In the genomic region with DNA sequence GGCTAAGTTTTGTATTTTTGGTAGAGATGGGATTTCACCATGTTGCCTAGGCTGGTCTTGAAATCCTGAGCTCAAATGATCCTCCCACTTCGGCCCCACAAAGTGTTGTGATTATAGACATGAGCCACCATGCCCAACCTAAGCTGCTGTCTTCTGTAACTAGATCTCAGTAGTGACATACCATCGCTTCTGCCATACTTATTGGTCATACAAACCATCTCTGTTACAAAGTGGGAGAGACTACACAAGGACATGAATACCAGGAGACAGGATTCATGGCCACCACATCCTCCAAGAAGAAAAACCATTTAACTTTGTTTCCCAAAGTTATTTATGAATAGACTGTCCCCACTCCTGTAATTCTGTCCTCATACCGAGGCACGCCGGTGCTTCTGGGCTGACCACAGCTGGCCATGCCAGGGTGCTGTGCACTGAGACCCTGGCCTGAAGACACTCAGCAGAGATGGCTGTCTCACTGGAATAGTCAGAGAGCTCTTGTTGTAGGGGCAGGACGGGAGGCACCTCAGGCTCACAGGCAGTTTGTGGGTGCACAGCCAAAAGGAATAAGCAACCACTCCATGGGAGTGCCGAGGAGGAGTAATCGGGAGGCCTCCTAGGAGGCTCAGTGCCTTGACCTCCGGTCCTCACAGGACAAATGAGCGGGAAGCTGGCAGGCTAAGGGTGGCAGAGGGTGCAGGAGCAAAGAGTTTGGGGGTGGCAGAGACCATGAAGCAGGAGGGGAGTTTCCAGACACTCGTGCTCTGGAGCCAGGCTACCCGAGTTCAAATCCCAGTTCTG, we compare ENCODE assay signal across 35 cellular contexts.
DNase-seq lines count a peak whose midpoint lies in the region; ATAC-seq, FAIRE-seq and TF ChIP-seq lines count a peak whose summit lies in the region.
"Had no signal": no experiment of that assay in that cellular context is flagged by ENCODE, and none has a peak within 500 bp of the region (broad histone marks: within the 10 kb centered on the region; RNA-seq: fewer than 3 reads in every experiment).

No MANE protein-coding gene starts in this region.

- TF ChIP-seq CTCF in astrocyte (IDR thresholded peaks at IDR 0.05; ENCODE audit: insufficient read depth, low read depth, low read length), result no peak
- TF ChIP-seq CTCF in nephron (IDR thresholded peaks at IDR 0.05; ENCODE audit: unreplicated experiment in 3 of 3), result no peak
- no peak for TF ChIP-seq CTCF in uterus (IDR thresholded peaks at IDR 0.05)

- no peak overlapping the region for H3K27ac ChIP-seq in astrocyte (ENCODE audit: low read depth, low read length)
- H3K27ac ChIP-seq in uterus, result peak overlapping the region in 1 of 2 donors; percentile 62
- H3K27ac ChIP-seq: C4-2B had no signal

- no peaks in the 10 kb centered on the region for H3K9me3 Mint-ChIP-seq in activated naive CD8-positive, alpha-beta T cell treated with anti-CD3 and anti-CD28 coated beads, Interleukin-2, amount 10 ng/mL, durations not matched to agents 7 days and 5 days
- no peaks in the 10 kb centered on the region for H3K9me3 Mint-ChIP-seq in activated naive CD8-positive, alpha-beta T cell treated with anti-CD3 and anti-CD28 coated beads, Interleukin-2, amount 50 U/mL, for 24 hours
- H3K9me3 Mint-ChIP-seq in astrocyte (ENCODE audit: unreplicated experiment) (no peaks in the 10 kb centered on the region), nephron (no peaks in the 10 kb centered on the region)
- H3K9me3 Mint-ChIP-seq: activated CD8-positive, alpha-beta T cell treated with anti-CD3 and anti-CD28 coated beads for 36 hours; activated naive CD4-positive, alpha-beta T cell treated with anti-CD3 and anti-CD28 coated beads, Interleukin-2, amount 50 U/mL, for 24 hours; activated T-helper 17 cell treated with anti-CD3 and anti-CD28 coated beads, Interleukin-2, amount 50 U/mL, for 72 hours; immature natural killer cell; stimulated activated effector memory CD8-positive, alpha-beta T cell treated with anti-CD3 and anti-CD28 coated beads, Interleukin-12 subunit alpha, Interleukin-12 subunit beta, amount 100 ng/mL, for 72 hours had no signal

- H3K79me2 ChIP-seq in astrocyte (ENCODE audit: insufficient read depth, low read length), result no peaks in the 10 kb centered on the region

- H3K27ac Mint-ChIP-seq in activated naive CD8-positive, alpha-beta T cell treated with anti-CD3 and anti-CD28 coated beads, Interleukin-2, amount 10 ng/mL, durations not matched to agents 7 days and 5 days, result no peak overlapping the region
- no peak overlapping the region for H3K27ac Mint-ChIP-seq in activated naive CD8-positive, alpha-beta T cell treated with anti-CD3 and anti-CD28 coated beads, Interleukin-2, amount 50 U/mL, for 24 hours
- no peak overlapping the region for H3K27ac Mint-ChIP-seq in astrocyte (ENCODE audit: unreplicated experiment)
- peak overlapping the region; percentile 76 to 98 (median 96) for H3K27ac Mint-ChIP-seq in nephron
- H3K27ac Mint-ChIP-seq: activated CD4-positive, alpha-beta T cell treated with anti-CD3 and anti-CD28 coated beads for 36 hours; activated CD8-positive, alpha-beta T cell treated with anti-CD3 and anti-CD28 coated beads for 36 hours; activated naive CD4-positive, alpha-beta T cell treated with anti-CD3 and anti-CD28 coated beads, Interleukin-2, amount 50 U/mL, for 24 hours; activated T-helper 17 cell treated with anti-CD3 and anti-CD28 coated beads, Interleukin-2, amount 50 U/mL, for 72 hours; immature natural killer cell; stimulated activated effector memory CD8-positive, alpha-beta T cell treated with anti-CD3 and anti-CD28 coated beads, Interleukin-12 subunit alpha, Interleukin-12 subunit beta, amount 100 ng/mL, for 72 hours; T-helper 17 cell had no signal

- peak; percentile 9 for DNase-seq in activated naive CD8-positive, alpha-beta T cell treated with anti-CD3 and anti-CD28 coated beads, Interleukin-2, amount 10 ng/mL, durations not matched to agents 7 days and 5 days
- DNase-seq in activated naive CD8-positive, alpha-beta T cell treated with anti-CD3 and anti-CD28 coated beads, Interleukin-2, amount 50 U/mL, for 24 hours, result no peak
- DNase-seq in astrocyte (ENCODE audit: low read depth) (peak; percentile 33), urothelium cell line (ENCODE audit: low spot score) (no peak), NCI-H1694 treated with DMSO at 0.1 percent for 48 hours (lab: John Stamatoyannopoulos, UW) (no peak), NCI-H446 treated with DMSO at 0.1 percent for 48 hours (lab: John Stamatoyannopoulos, UW) (no peak), uterus (no peak)
- DNase-seq: 8988T; activated CD4-positive, alpha-beta T cell treated with anti-CD3 and anti-CD28 coated beads for 36 hours; activated CD8-positive, alpha-beta T cell treated with anti-CD3 and anti-CD28 coated beads for 36 hours; anterior cingulate cortex; COR-L47; cortex of kidney; DMS79; effector memory CD4-positive, alpha-beta T cell; GDM1; hypothalamus; immature natural killer cell; KBM-7; mesendoderm; NCI-H1092 treated with DMSO at 0.1 percent for 48 hours; NCI-H187 treated with DMSO at 0.1 percent for 48 hours; NCI-H2171 treated with DMSO at 0.1 percent for 48 hours; NCI-H526; NK-92 treated with Interleukin-12 subunit alpha and Interleukin-12 subunit beta, amount 100 ng/mL, for 24 hours; nucleus accumbens; PC-3; T-helper 17 cell; trophoblast cell had no signal

- H3K9me3 ChIP-seq in astrocyte (ENCODE audit: insufficient read depth, low read depth, low read length), result no peaks in the 10 kb centered on the region
- H3K9me3 ChIP-seq in uterus, result no peaks in the 10 kb centered on the region

- H4K20me1 ChIP-seq in astrocyte (ENCODE audit: insufficient read depth, low read length), result no peaks in the 10 kb centered on the region

- H3K36me3 Mint-ChIP-seq in activated naive CD8-positive, alpha-beta T cell treated with anti-CD3 and anti-CD28 coated beads, Interleukin-2, amount 10 ng/mL, durations not matched to agents 7 days and 5 days, result no peaks in the 10 kb centered on the region
- H3K36me3 Mint-ChIP-seq in activated naive CD8-positive, alpha-beta T cell treated with anti-CD3 and anti-CD28 coated beads, Interleukin-2, amount 50 U/mL, for 24 hours (ENCODE audit: low read depth), result no peaks in the 10 kb centered on the region
- no peaks in the 10 kb centered on the region for H3K36me3 Mint-ChIP-seq in astrocyte (ENCODE audit: low read depth, unreplicated experiment)
- peaks cover 19% of the 10 kb centered on the region for H3K36me3 Mint-ChIP-seq in nephron (ENCODE audit: low read depth)
- H3K36me3 Mint-ChIP-seq: activated naive CD4-positive, alpha-beta T cell treated with anti-CD3 and anti-CD28 coated beads, Interleukin-2, amount 50 U/mL, for 24 hours; immature natural killer cell; stimulated activated effector memory CD8-positive, alpha-beta T cell treated with anti-CD3 and anti-CD28 coated beads, Interleukin-12 subunit alpha, Interleukin-12 subunit beta, amount 100 ng/mL, for 72 hours had no signal

- peak; percentile 17 for FAIRE-seq in astrocyte (lab: Jason Lieb, UNC)
- peak; percentile 42 for FAIRE-seq in urothelium cell line (lab: Jason Lieb, UNC)

- H3K4me3 Mint-ChIP-seq in activated naive CD8-positive, alpha-beta T cell treated with anti-CD3 and anti-CD28 coated beads, Interleukin-2, amount 10 ng/mL, durations not matched to agents 7 days and 5 days, result no peak overlapping the region
- no peak overlapping the region for H3K4me3 Mint-ChIP-seq in activated naive CD8-positive, alpha-beta T cell treated with anti-CD3 and anti-CD28 coated beads, Interleukin-2, amount 50 U/mL, for 24 hours
- H3K4me3 Mint-ChIP-seq in astrocyte (ENCODE audit: unreplicated experiment) (no peak overlapping the region), nephron (no peak overlapping the region)
- H3K4me3 Mint-ChIP-seq: activated CD4-positive, alpha-beta T cell treated with anti-CD3 and anti-CD28 coated beads for 36 hours; activated CD8-positive, alpha-beta T cell treated with anti-CD3 and anti-CD28 coated beads for 36 hours; activated naive CD4-positive, alpha-beta T cell treated with anti-CD3 and anti-CD28 coated beads, Interleukin-2, amount 50 U/mL, for 24 hours; activated T-helper 17 cell treated with anti-CD3 and anti-CD28 coated beads, Interleukin-2, amount 50 U/mL, for 72 hours; immature natural killer cell; stimulated activated effector memory CD8-positive, alpha-beta T cell treated with anti-CD3 and anti-CD28 coated beads, Interleukin-12 subunit alpha, Interleukin-12 subunit beta, amount 100 ng/mL, for 72 hours; T-helper 17 cell had no signal

- H3K4me1 ChIP-seq in astrocyte (ENCODE audit: insufficient read depth, low read length), result peaks cover 48% of the 10 kb centered on the region
- H3K4me1 ChIP-seq in uterus, result no peaks in the 10 kb centered on the region

- no peaks in the 10 kb centered on the region for H3K27me3 Mint-ChIP-seq in activated naive CD8-positive, alpha-beta T cell treated with anti-CD3 and anti-CD28 coated beads, Interleukin-2, amount 10 ng/mL, durations not matched to agents 7 days and 5 days
- no peaks in the 10 kb centered on the region for H3K27me3 Mint-ChIP-seq in activated naive CD8-positive, alpha-beta T cell treated with anti-CD3 and anti-CD28 coated beads, Interleukin-2, amount 50 U/mL, for 24 hours
- H3K27me3 Mint-ChIP-seq in astrocyte (ENCODE audit: low read depth, unreplicated experiment) (peaks cover 4% of the 10 kb centered on the region), nephron (ENCODE audit: low read depth) (no peaks in the 10 kb centered on the region)
- H3K27me3 Mint-ChIP-seq: activated CD4-positive, alpha-beta T cell treated with anti-CD3 and anti-CD28 coated beads for 36 hours; activated CD8-positive, alpha-beta T cell treated with anti-CD3 and anti-CD28 coated beads for 36 hours; activated naive CD4-positive, alpha-beta T cell treated with anti-CD3 and anti-CD28 coated beads, Interleukin-2, amount 50 U/mL, for 24 hours; activated T-helper 17 cell treated with anti-CD3 and anti-CD28 coated beads, Interleukin-2, amount 50 U/mL, for 72 hours had no signal

- POLR2A ChIA-PET in activated naive CD8-positive, alpha-beta T cell treated with anti-CD3 and anti-CD28 coated beads, Interleukin-2, amount 10 ng/mL, durations not matched to agents 7 days and 5 days (lab: Charles Lee), result no interaction called here

- H3K36me3 ChIP-seq in astrocyte (ENCODE audit: insufficient read depth, low read length), result no peaks in the 10 kb centered on the region
- H3K36me3 ChIP-seq in uterus, result no peaks in the 10 kb centered on the region

- H3K27me3 ChIP-seq in astrocyte (ENCODE audit: insufficient read depth, low read length), result no peaks in the 10 kb centered on the region
- no peaks in the 10 kb centered on the region for H3K27me3 ChIP-seq in uterus

- no peak for ATAC-seq in activated naive CD8-positive, alpha-beta T cell treated with anti-CD3 and anti-CD28 coated beads, Interleukin-2, amount 10 ng/mL, durations not matched to agents 7 days and 5 days (ENCODE audit: low read depth)
- ATAC-seq in activated naive CD8-positive, alpha-beta T cell treated with anti-CD3 and anti-CD28 coated beads, Interleukin-2, amount 50 U/mL, for 24 hours, result no peak
- ATAC-seq: activated CD4-positive, alpha-beta T cell treated with anti-CD3 and anti-CD28 coated beads for 36 hours; activated CD8-positive, alpha-beta T cell treated with anti-CD3 and anti-CD28 coated beads for 36 hours; activated T-helper 17 cell treated with anti-CD3 and anti-CD28 coated beads, Interleukin-2, amount 50 U/mL, for 72 hours; PC-3; Right ventricle myocardium inferior; stimulated activated effector memory CD8-positive, alpha-beta T cell treated with anti-CD3 and anti-CD28 coated beads, Interleukin-12 subunit alpha, Interleukin-12 subunit beta, amount 100 ng/mL, for 72 hours; T-helper 17 cell had no signal

- H3K4me1 Mint-ChIP-seq in activated naive CD8-positive, alpha-beta T cell treated with anti-CD3 and anti-CD28 coated beads, Interleukin-2, amount 10 ng/mL, durations not matched to agents 7 days and 5 days, result no peaks in the 10 kb centered on the region
- no peaks in the 10 kb centered on the region for H3K4me1 Mint-ChIP-seq in activated naive CD8-positive, alpha-beta T cell treated with anti-CD3 and anti-CD28 coated beads, Interleukin-2, amount 50 U/mL, for 24 hours
- H3K4me1 Mint-ChIP-seq in astrocyte (ENCODE audit: low read depth, unreplicated experiment), result peaks cover 32% of the 10 kb centered on the region
- H3K4me1 Mint-ChIP-seq in nephron, result peaks cover 51% of the 10 kb centered on the region
- H3K4me1 Mint-ChIP-seq: activated CD4-positive, alpha-beta T cell treated with anti-CD3 and anti-CD28 coated beads for 36 hours; activated naive CD4-positive, alpha-beta T cell treated with anti-CD3 and anti-CD28 coated beads, Interleukin-2, amount 50 U/mL, for 24 hours; activated T-helper 17 cell treated with anti-CD3 and anti-CD28 coated beads, Interleukin-2, amount 50 U/mL, for 72 hours; immature natural killer cell; stimulated activated effector memory CD8-positive, alpha-beta T cell treated with anti-CD3 and anti-CD28 coated beads, Interleukin-12 subunit alpha, Interleukin-12 subunit beta, amount 100 ng/mL, for 72 hours had no signal

- no peak for TF ChIP-seq POLR2A in uterus (IDR thresholded peaks at IDR 0.05)

- H3K4me3 ChIP-seq in astrocyte (ENCODE audit: insufficient read depth, low read depth, low read length) (no peak overlapping the region), uterus (no peak overlapping the region)

- H3K4me2 ChIP-seq in astrocyte (ENCODE audit: low read length), result no peak overlapping the region

- no peak overlapping the region for H2AFZ ChIP-seq in astrocyte (ENCODE audit: low read depth, low read length)

- H3K9ac ChIP-seq in astrocyte (ENCODE audit: low read length), result no peak overlapping the region

- intact Hi-C loops in uterus (cut with DNase I; ENCODE audit: low total_unique reads), result no loop called here

Comparison
In these comparisons a context has a peak if more than half of its experiments do, and no peak if none do; other contexts are left out.
1. DNase-seq: peak in activated naive CD8-positive, alpha-beta T cell treated with anti-CD3 and anti-CD28 coated beads, Interleukin-2, amount 10 ng/mL, durations not matched to agents 7 days and 5 days (single experiment) and astrocyte (single experiment); none in activated naive CD8-positive, alpha-beta T cell treated with anti-CD3 and anti-CD28 coated beads, Interleukin-2, amount 50 U/mL, for 24 hours (single experiment), urothelium cell line (single experiment), NCI-H1694 treated with DMSO at 0.1 percent for 48 hours (single experiment), NCI-H446 treated with DMSO at 0.1 percent for 48 hours (single experiment) and uterus (0 of 2).
2. H3K27ac Mint-ChIP-seq: peak in nephron (3 of 3); none in activated naive CD8-positive, alpha-beta T cell treated with anti-CD3 and anti-CD28 coated beads, Interleukin-2, amount 10 ng/mL, durations not matched to agents 7 days and 5 days (single experiment), activated naive CD8-positive, alpha-beta T cell treated with anti-CD3 and anti-CD28 coated beads, Interleukin-2, amount 50 U/mL, for 24 hours (single experiment) and astrocyte (single experiment).